Comparison of ENCODE assay signal across 8 cellular contexts in the genomic region with DNA sequence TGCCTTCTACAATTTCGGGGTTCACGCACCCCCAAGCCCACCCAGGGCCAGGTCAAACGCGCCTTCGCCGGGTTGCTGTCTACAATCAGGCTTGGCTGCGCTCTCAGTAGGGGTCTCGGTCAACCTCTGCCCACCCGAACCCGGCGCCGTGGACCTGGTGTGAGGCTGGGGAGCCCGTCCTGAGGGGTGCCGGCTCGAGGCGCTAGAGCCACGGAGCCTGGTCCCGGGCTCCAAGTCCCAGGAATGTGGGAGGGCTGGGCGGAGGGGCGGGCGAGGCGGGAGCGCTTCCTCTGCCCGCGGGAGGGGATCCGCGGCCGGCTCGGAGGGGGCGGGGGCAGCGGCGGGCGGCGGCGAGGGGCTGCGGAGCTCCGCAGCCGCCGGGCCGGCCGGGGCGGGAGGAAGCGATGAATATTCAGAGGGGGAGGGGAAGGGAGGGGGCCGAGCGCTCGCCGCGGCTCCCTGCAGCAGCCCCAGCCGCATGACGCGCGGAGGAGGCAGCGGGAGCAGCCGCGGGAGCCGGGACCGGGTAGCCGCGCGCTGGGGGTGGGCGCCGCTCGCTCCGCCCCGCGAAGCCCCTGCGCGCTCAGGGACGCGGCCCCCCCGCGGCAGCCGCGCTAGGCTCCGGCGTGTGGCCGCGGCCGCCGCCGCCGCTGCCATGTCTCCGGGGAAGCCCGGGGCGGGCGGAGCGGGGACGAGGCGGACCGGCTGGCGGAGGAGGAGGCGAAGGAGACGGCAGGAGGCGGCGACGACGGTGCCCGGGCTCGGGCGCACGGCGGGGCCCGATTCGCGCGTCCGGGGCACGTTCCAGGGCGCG. TPM values are rescaled to one million over a fixed set of nuclear protein-coding genes. Genes with fewer than 3 reads are reported as not detected.
DNase-seq lines count a peak whose midpoint lies in the region; ATAC-seq, FAIRE-seq and TF ChIP-seq lines count a peak whose summit lies in the region.

A gene (plus strand): TSS at position 467 of the 814 bp plus-strand sequence. CDS start 354 bp downstream, outside the sequence.

- no peak within 1 kb of the TSS for H3K27ac ChIP-seq in HepG2 (ENCODE audit: extremely low read length, insufficient read depth, low read length)

- H3K9me3 Mint-ChIP-seq in activated CD4-positive, alpha-beta T cell treated with anti-CD3 and anti-CD28 coated beads, Interleukin-2, amount 10 ng/mL, durations not matched to agents 7 days and 5 days, result no peaks in the 10 kb centered on the region

- H3K9me3 ChIP-seq in HepG2 (ENCODE audit: low read length), result no peaks in the 10 kb centered on the region

- peaks cover 7% of the 10 kb centered on the region for H3K27me3 Mint-ChIP-seq in activated CD4-positive, alpha-beta T cell treated with anti-CD3 and anti-CD28 coated beads, Interleukin-2, amount 10 ng/mL, durations not matched to agents 7 days and 5 days

- H3K4me2 ChIP-seq in HepG2 (ENCODE audit: low read depth, low read length), result peak within 1 kb of the TSS; percentile 72

- peaks cover 34% of the 10 kb centered on the region for H3K4me1 ChIP-seq in HepG2 (ENCODE audit: insufficient read depth, low read length)

- peak within 1 kb of the TSS; percentile 42 for H3K27ac Mint-ChIP-seq in activated CD4-positive, alpha-beta T cell treated with anti-CD3 and anti-CD28 coated beads, Interleukin-2, amount 10 ng/mL, durations not matched to agents 7 days and 5 days

- no peaks in the 10 kb centered on the region for H3K79me2 ChIP-seq in HepG2 (ENCODE audit: insufficient read depth, low read length)

- in situ Hi-C loops in HepG2 (cut with HindIII; ENCODE audit: extremely low pct_ligation_motif_present, low pct_unique_long_range_greater_than_20kb), result no loop called here

- BruUV-seq in HepG2 (replicated peaks; lab: Mats Ljungman, UMichigan), result no TSS peak

- peak within 1 kb of the TSS; percentile 69 for H3K4me3 ChIP-seq in GM06990 (replicated peaks; ENCODE audit: low read depth, low read length)
- H3K4me3 ChIP-seq in H7 (ENCODE audit: insufficient read depth, low read depth, low read length), result peak within 1 kb of the TSS; percentile 76
- peak within 1 kb of the TSS; percentile 75 for H3K4me3 ChIP-seq in NB4 (ENCODE audit: low read depth, low read length)
- H3K4me3 ChIP-seq in HepG2 (replicated peaks in 1 of 3; ENCODE audit: insufficient read depth in 1 of 3, low read depth in 2 of 3, low read length in 3 of 3), result peak within 1 kb of the TSS; percentile 62 to 69 (median 63)

- peaks cover 32% of the 10 kb centered on the region for H3K4me1 Mint-ChIP-seq in activated CD4-positive, alpha-beta T cell treated with anti-CD3 and anti-CD28 coated beads, Interleukin-2, amount 10 ng/mL, durations not matched to agents 7 days and 5 days

- peak within 1 kb of the TSS; percentile 65 for H3K9ac ChIP-seq in HepG2 (ENCODE audit: insufficient read depth, low read depth, low read length)

- peak; percentile 54 for ATAC-seq in HepG2
- no peak for ATAC-seq in HG02840 (IDR thresholded peaks at IDR 0.05; ENCODE audit: low FRiP score, unreplicated experiment)

- intact Hi-C loops in HepG2 (cut with micrococcal nuclease; ENCODE audit: unreplicated experiment), result loop anchor here (5.0 kb wide), 2 partner anchors 43 to 127 kb away; no protein-coding TSS in a partner anchor

- FAIRE-seq in HepG2 (lab: Jason Lieb, UNC), result no peak

- TF ChIP-seq RAD21 in HepG2 (CRISPR knock-in tag; IDR thresholded peaks at IDR 0.05), result peak; percentile 16; the same call in 1 of the 2 replicates

- TF ChIP-seq CTCF in GM06990 (IDR thresholded peaks at IDR 0.05; ENCODE audit: insufficient read depth, low read length, poor library complexity, severe bottlenecking) (no peak), NB4 (IDR thresholded peaks at IDR 0.05; ENCODE audit: low read depth, low read length) (no peak), HepG2 (CRISPR knock-in tag; IDR thresholded peaks at IDR 0.05) (0 out of 2 replicates have a peak, but pooled peaks have one; percentile 13)

- peak within 1 kb of the TSS; percentile 98 for H3K4me3 Mint-ChIP-seq in activated CD4-positive, alpha-beta T cell treated with anti-CD3 and anti-CD28 coated beads, Interleukin-2, amount 10 ng/mL, durations not matched to agents 7 days and 5 days

- no peaks in the 10 kb centered on the region for H3K36me3 ChIP-seq in GM06990 (ENCODE audit: control insufficient read depth, insufficient read depth, low read length)
- no peaks in the 10 kb centered on the region for H3K36me3 ChIP-seq in H7 (replicated peaks; ENCODE audit: control insufficient read depth, insufficient read depth, low read length)
- no peaks in the 10 kb centered on the region for H3K36me3 ChIP-seq in HepG2 (replicated peaks in 1 of 2; ENCODE audit: control insufficient read depth in 1 of 2, insufficient read depth in 2 of 2, low read length in 2 of 2)

- H2AFZ ChIP-seq in HepG2 (ENCODE audit: low read length), result no peak within 1 kb of the TSS

- CTCF ChIA-PET in activated CD4-positive, alpha-beta T cell treated with anti-CD3 and anti-CD28 coated beads, Interleukin-2, amount 10 ng/mL, durations not matched to agents 7 days and 5 days (lab: Charles Lee), result interaction anchor here (0.7 to 1.3 kb wide), 3 partner anchors 13 to 79 kb away, joined by 4 to 5 read pairs (median 4); no protein-coding TSS in a partner anchor
- CTCF ChIA-PET in HepG2 (lab: Yijun Ruan, JAX; ENCODE audit: low intra/inter-chr PET ratio, low total read pairs), result no interaction called here

- H3K36me3 Mint-ChIP-seq in activated CD4-positive, alpha-beta T cell treated with anti-CD3 and anti-CD28 coated beads, Interleukin-2, amount 10 ng/mL, durations not matched to agents 7 days and 5 days (ENCODE audit: low read depth), result peaks cover 30% of the 10 kb centered on the region

- POLR2A ChIA-PET in activated CD4-positive, alpha-beta T cell treated with anti-CD3 and anti-CD28 coated beads, Interleukin-2, amount 10 ng/mL, durations not matched to agents 7 days and 5 days (lab: Charles Lee), result interaction anchor here (0.5 kb wide), 1 partner anchor 306 kb away, joined by 5 read pairs; no protein-coding TSS in a partner anchor
- POLR2A ChIA-PET in HepG2 (lab: Yijun Ruan, JAX), result interaction anchor here (1.0 kb wide), 1 partner anchor 42 kb away, joined by 5 read pairs; no protein-coding TSS in a partner anchor

- 0% methylated on average over 24 of the region's 110 CpGs for WGBS in HepG2 (ENCODE audit: low lambda C conversion rate)

- TF ChIP-seq EP300 in HepG2 (IDR thresholded peaks at IDR 0.05; ENCODE audit: low read depth in 2 of 2, low read length in 2 of 2) (no peak), HepG2 (CRISPR knock-in tag; IDR thresholded peaks at IDR 0.05; ENCODE audit: borderline replicate concordance) (no peak)

- TF ChIP-seq POLR2A in NB4 (IDR thresholded peaks at IDR 0.05; ENCODE audit: extremely low read depth, insufficient read length) (peak; percentile 37), HepG2 (IDR thresholded peaks at IDR 0.05; ENCODE audit: insufficient read depth in 1 of 2, low read depth in 2 of 2, low read length in 2 of 2) (no peak)

- H3K27me3 ChIP-seq in GM06990 (replicated peaks; ENCODE audit: control insufficient read depth, insufficient read depth, low read length), result no peaks in the 10 kb centered on the region
- peaks cover 7% of the 10 kb centered on the region; the same call in 1 of the 2 replicates for H3K27me3 ChIP-seq in H7 (ENCODE audit: control insufficient read depth, insufficient read depth, low read length)
- peaks cover 4 to 30% of the 10 kb centered on the region in 2 experiments for H3K27me3 ChIP-seq in HepG2 (ENCODE audit: control insufficient read depth in 1 of 2, insufficient read depth in 2 of 2, low read length in 2 of 2)

- H4K20me1 ChIP-seq in HepG2 (ENCODE audit: insufficient read depth, low read length), result no peaks in the 10 kb centered on the region

- DNase-seq in GM06990 (ENCODE audit: extremely low read depth, insufficient read length) (peak; percentile 67), H7 (peak; percentile 96), NB4 (ENCODE audit: low read depth) (peak; percentile 79), dermis blood vessel endothelial cell (peak; percentile 42), HepG2 (ENCODE audit: low spot score) (no peak)
- DNase-seq in activated CD4-positive, alpha-beta T cell treated with anti-CD3 and anti-CD28 coated beads, Interleukin-2, amount 10 ng/mL, durations not matched to agents 7 days and 5 days, result peak; percentile 52
- DNase-seq in stimulated activated CD4-positive, alpha-beta T cell treated with anti-CD3 and anti-CD28 coated beads, Interleukin-4, amount 100 ng/mL, for 24 hours, result peak; percentile 56

RNA-seq across cellular contexts. Expression of the gene that starts here (rescaled TPM):
- total RNA-seq in H7 (2014; rRNA removed; shearing (Covaris generic)), result 10.0 and 12.0 TPM in 2 replicates
- total RNA-seq in activated CD4-positive, alpha-beta T cell treated with anti-CD3 and anti-CD28 coated beads, Interleukin-2, amount 10 ng/mL, durations not matched to agents 7 days and 5 days, result 10 to 100 TPM; 75.2 to 81.3 TPM
- 0.60 and 1.4 TPM in 2 replicates for total RNA-seq in dermis blood vessel endothelial cell
- total RNA-seq in HepG2 (2016; rRNA removed; fragmentation: Illumina TruSeq; extraction: Trizol), result 0.95 and 1.0 TPM in 2 replicates
- 0.61 and 0.79 TPM in 2 replicates for total RNA-seq in HepG2 (2016; cell fraction: cytosol; rRNA removed; fragmentation: Illumina TruSeq; extraction: Trizol; ENCODE audit: low read depth)
- 0.89 and 1.4 TPM in 2 replicates for total RNA-seq in HepG2 (2016; cell fraction: insoluble cytoplasmic fraction; rRNA removed; fragmentation: Illumina TruSeq; extraction: Trizol)
- 0.79 and 1.2 TPM in 2 replicates for total RNA-seq in HepG2 (2016; cell fraction: membrane; rRNA removed; fragmentation: Illumina TruSeq; extraction: Trizol)
- 1.9 TPM in 2 replicates for total RNA-seq in HepG2 (2016; cell fraction: nucleus; rRNA removed; fragmentation: Illumina TruSeq; extraction: Trizol)
- 1.2 and 1.5 TPM in 2 replicates for polyA plus RNA-seq in HepG2 (2011; rRNA removed)
- 1.1 and 1.5 TPM in 2 replicates for polyA plus RNA-seq in HepG2 (2011; cell fraction: cytosol; rRNA removed)
- polyA plus RNA-seq in HepG2 (2011; cell fraction: nucleus; rRNA removed), result 1.1 and 1.8 TPM in 2 replicates
- polyA plus RNA-seq in HepG2 (2012), result 2.1 and 2.2 TPM in 2 replicates
- 0.49 and 0.50 TPM in 2 replicates for polyA plus RNA-seq in HepG2 (2016; cell fraction: cytosol; fragmentation: Illumina TruSeq; extraction: Trizol; ENCODE audit: low read depth)
- polyA plus RNA-seq in HepG2 (2016; cell fraction: insoluble cytoplasmic fraction; fragmentation: Illumina TruSeq; extraction: Trizol; ENCODE audit: low read depth), result 0.56 and 0.70 TPM in 2 replicates
- polyA plus RNA-seq in HepG2 (2016; cell fraction: membrane; fragmentation: Illumina TruSeq; extraction: Trizol; ENCODE audit: low read depth), result 0.86 and 1.2 TPM in 2 replicates
- polyA plus RNA-seq in HepG2 (2016; cell fraction: nucleus; fragmentation: Illumina TruSeq; extraction: Trizol; ENCODE audit: insufficient read depth, low read depth), result 2.0 TPM in 2 replicates
- polyA minus RNA-seq in HepG2 (2011; rRNA and poly(A)+ RNA removed; ENCODE audit: low replicate concordance), result 1.9 and 21.7 TPM in 2 replicates
- 2.8 and 3.1 TPM in 2 replicates for polyA minus RNA-seq in HepG2 (2011; cell fraction: cytosol; rRNA and poly(A)+ RNA removed)
- 2.7 and 3.6 TPM in 2 replicates for polyA minus RNA-seq in HepG2 (2011; cell fraction: nucleus; rRNA and poly(A)+ RNA removed)
